In the genomic region with DNA sequence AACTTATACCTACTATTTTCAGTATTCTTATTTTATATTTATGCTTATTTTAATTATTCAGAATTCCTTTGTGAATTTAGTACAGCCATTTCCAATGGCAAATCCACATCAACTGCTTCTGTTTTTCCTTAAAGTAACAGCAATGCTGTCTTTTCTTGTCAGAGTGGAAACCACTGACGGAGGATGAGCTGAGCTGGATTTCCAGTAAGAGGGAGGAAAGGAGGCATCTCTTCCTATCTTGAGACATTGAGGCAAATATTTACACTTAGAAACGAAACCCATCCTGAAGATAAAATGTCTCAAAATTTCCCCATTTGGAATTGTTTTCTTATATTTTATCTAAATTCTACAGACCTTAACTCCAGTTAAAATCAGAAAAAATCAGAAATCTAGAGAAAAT, we compare ENCODE assay signal across 17 cellular contexts.
DNase-seq lines count a peak whose midpoint lies in the region; ATAC-seq and TF ChIP-seq lines count a peak whose summit lies in the region.
"Had no signal": no experiment of that assay in that cellular context is flagged by ENCODE, and none has a peak within 500 bp of the region (broad histone marks: within the 10 kb centered on the region; RNA-seq: fewer than 3 reads in every experiment).

No MANE protein-coding gene starts in this region.

- CTCF ChIA-PET in MCF 10A (lab: Yijun Ruan, JAX) = interaction anchor here (0.9 to 2.0 kb wide), 3 partner anchors 10 to 290 kb away, joined by 3 to 7 read pairs (median 3); no protein-coding TSS in a partner anchor

- peaks cover 31% of the 10 kb centered on the region for H3K4me1 Mint-ChIP-seq in nephron
- H3K4me1 Mint-ChIP-seq in MCF 10A (ENCODE audit: insufficient read depth, unreplicated experiment) = peaks cover 8% of the 10 kb centered on the region
- peaks cover 45% of the 10 kb centered on the region for H3K4me1 Mint-ChIP-seq in osteocyte (ENCODE audit: unreplicated experiment)

- POLR2A ChIA-PET in MCF 10A (lab: Yijun Ruan, JAX) = interaction anchor here (0.7 kb wide), 1 partner anchor 20 kb away, joined by 4 read pairs; no protein-coding TSS in a partner anchor

- intact Hi-C loops in Right ventricle myocardium superior (cut with DNase I) = no loop called here
- intact Hi-C loops in upper lobe of right lung (cut with DNase I) = no loop called here
- intact Hi-C loops in MCF 10A (cut with micrococcal nuclease) = no loop called here

- H3K9me3 ChIP-seq in right atrium auricular region (no peaks in the 10 kb centered on the region), upper lobe of right lung (no peaks in the 10 kb centered on the region)

- peaks cover 17% of the 10 kb centered on the region for H3K9me3 Mint-ChIP-seq in nephron
- peaks cover 13% of the 10 kb centered on the region for H3K9me3 Mint-ChIP-seq in MCF 10A (ENCODE audit: unreplicated experiment)
- peaks cover 6% of the 10 kb centered on the region for H3K9me3 Mint-ChIP-seq in osteocyte (ENCODE audit: unreplicated experiment)

- peak overlapping the region; percentile 69 to 71 for H3K27ac ChIP-seq in right atrium auricular region
- peak overlapping the region; percentile 70 for H3K27ac ChIP-seq in upper lobe of right lung

- ATAC-seq in Right ventricle myocardium superior (ENCODE audit: poor library complexity) (no peak), upper lobe of right lung (no peak)
- ATAC-seq: GM12878, Panc1 had no signal

- H3K27me3 ChIP-seq in right atrium auricular region = no peaks in the 10 kb centered on the region
- no peaks in the 10 kb centered on the region for H3K27me3 ChIP-seq in upper lobe of right lung

- H3K36me3 ChIP-seq in right atrium auricular region (no peaks in the 10 kb centered on the region), upper lobe of right lung (no peaks in the 10 kb centered on the region)

- H3K4me1 ChIP-seq in right atrium auricular region (peaks cover 0 to 48% of the 10 kb centered on the region in 2 donors), upper lobe of right lung (peaks cover 20% of the 10 kb centered on the region)

- H3K4me3 ChIP-seq in right atrium auricular region = no peak overlapping the region
- H3K4me3 ChIP-seq in fibroblast of villous mesenchyme (ENCODE audit: low read depth, low read length) = no peak overlapping the region
- no peak overlapping the region for H3K4me3 ChIP-seq in upper lobe of right lung
- H3K4me3 ChIP-seq: GM12878 had no signal

- H3K4me3 Mint-ChIP-seq in nephron (no peak overlapping the region), MCF 10A (ENCODE audit: unreplicated experiment) (no peak overlapping the region), osteocyte (ENCODE audit: unreplicated experiment) (no peak overlapping the region)

- TF ChIP-seq CTCF in right atrium auricular region (IDR thresholded peaks at IDR 0.05) (no peak), fibroblast of villous mesenchyme (IDR thresholded peaks at IDR 0.05; ENCODE audit: insufficient read depth, low read depth, low read length) (no peak), nephron (IDR thresholded peaks at IDR 0.05; ENCODE audit: unreplicated experiment in 3 of 3) (no peak), upper lobe of right lung (IDR thresholded peaks at IDR 0.05) (no peak), MCF 10A (IDR thresholded peaks at IDR 0.05; ENCODE audit: unreplicated experiment) (no peak), osteocyte (IDR thresholded peaks at IDR 0.05) (no peak)

- peaks cover 7% of the 10 kb centered on the region for H3K36me3 Mint-ChIP-seq in nephron (ENCODE audit: low read depth)
- H3K36me3 Mint-ChIP-seq in MCF 10A (ENCODE audit: insufficient read depth, unreplicated experiment) = no peaks in the 10 kb centered on the region
- peaks cover 2% of the 10 kb centered on the region for H3K36me3 Mint-ChIP-seq in osteocyte (ENCODE audit: unreplicated experiment)

- BruUV-seq in MCF 10A (replicated peaks; lab: Mats Ljungman, UMichigan) = no TSS peak

- H3K27me3 Mint-ChIP-seq in nephron (ENCODE audit: low read depth) (no peaks in the 10 kb centered on the region), MCF 10A (ENCODE audit: insufficient read depth, unreplicated experiment) (no peaks in the 10 kb centered on the region), osteocyte (ENCODE audit: unreplicated experiment) (no peaks in the 10 kb centered on the region)

- H3K27ac Mint-ChIP-seq in nephron = peak overlapping the region; percentile 29 to 73 (median 34)
- H3K27ac Mint-ChIP-seq in MCF 10A (ENCODE audit: low read depth, unreplicated experiment) = no peak overlapping the region
- no peak overlapping the region for H3K27ac Mint-ChIP-seq in osteocyte (ENCODE audit: unreplicated experiment)

- DNase-seq in right atrium auricular region (ENCODE audit: low spot score) = no peak
- DNase-seq in Right ventricle myocardium superior = no peak
- DNase-seq in fibroblast of villous mesenchyme (ENCODE audit: low read depth) = peak; percentile 34
- DNase-seq in upper lobe of right lung = no peak
- no peak for DNase-seq in MCF 10A (ENCODE audit: unreplicated experiment)
- no peak for DNase-seq in NOMO-1 (lab: John Stamatoyannopoulos, UW; ENCODE audit: unreplicated experiment in 2 of 2)
- DNase-seq in osteocyte (ENCODE audit: extremely low spot score, unreplicated experiment) = no peak
- DNase-seq: DMS79 treated with DMSO at 0.1 percent for 48 hours, KG1, NCI-H1048, NCI-H146, NCI-H2081, NCI-H510A treated with DMSO at 0.1 percent for 48 hours, NCI-H82 had no signal

Comparison
In these comparisons a context has a peak if more than half of its experiments do, and no peak if none do; other contexts are left out.
1. H3K27ac Mint-ChIP-seq: peak in nephron (3 of 3); none in MCF 10A (single experiment) and osteocyte (single experiment).